1 cellular context compared by ENCODE assay signal in genomic region chr5:963310-963672, GRCh38.
TF ChIP-seq lines count a peak whose summit lies in the region.

No MANE protein-coding gene starts in this region.

TF ChIP-seq in H1, 55 proteins besides CTCF, POLR2A, EP300 and RAD21 (continued from another document):
- TF ChIP-seq SP2 (IDR thresholded peaks at IDR 0.05; ENCODE audit: low read length) (no peak), CEBPB (IDR thresholded peaks at IDR 0.05; ENCODE audit: low read depth, low read length) (no peak), SP1 (IDR thresholded peaks at IDR 0.05; ENCODE audit: low read depth, low read length) (no peak), NRF1 (IDR thresholded peaks at IDR 0.05; ENCODE audit: low read depth, low read length) (no peak)
TF ChIP-seq in H1: peak in this region for 0.
